In the genomic region with DNA sequence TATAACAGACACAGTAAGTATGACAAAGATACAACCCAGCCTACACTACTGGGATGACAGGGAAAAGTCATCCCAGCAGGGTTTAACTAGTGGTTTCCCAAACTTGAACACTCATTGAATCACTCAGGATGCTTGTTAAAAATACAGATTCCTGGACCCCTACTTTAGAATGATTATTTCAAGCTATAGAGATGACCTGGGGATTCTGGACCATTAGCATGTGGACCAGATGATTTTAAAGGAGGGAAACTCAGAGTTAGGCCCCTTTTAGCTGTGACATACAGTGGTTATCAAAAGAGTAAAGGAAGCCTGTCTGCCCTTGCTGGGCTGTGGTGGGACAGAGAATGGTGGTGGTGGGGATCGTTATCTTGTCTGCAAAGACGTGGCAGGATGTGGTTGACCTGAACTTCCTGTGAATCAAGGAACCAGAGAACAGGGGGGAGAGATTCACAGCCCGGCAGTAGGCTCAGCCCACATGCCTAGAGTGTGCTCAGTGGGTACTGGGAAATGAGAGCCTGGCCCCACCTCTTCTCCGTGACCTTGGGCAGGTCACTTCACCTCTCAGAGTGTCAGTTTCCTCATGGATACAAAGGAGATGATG, we compare ENCODE assay signal across 8 cellular contexts.
DNase-seq lines count a peak whose midpoint lies in the region; ATAC-seq and TF ChIP-seq lines count a peak whose summit lies in the region.

No MANE protein-coding gene starts in this region.

- no peak for TF ChIP-seq EP300 in suprapubic skin (IDR thresholded peaks at IDR 0.05)

- no peaks in the 10 kb centered on the region for H3K27me3 ChIP-seq in suprapubic skin

- no peaks in the 10 kb centered on the region for H3K9me3 ChIP-seq in suprapubic skin

- TF ChIP-seq POLR2A in NB4 (IDR thresholded peaks at IDR 0.05; ENCODE audit: extremely low read depth, insufficient read length) (no peak), suprapubic skin (IDR thresholded peaks at IDR 0.05) (no peak)

- TF ChIP-seq CTCF in NB4 (IDR thresholded peaks at IDR 0.05; ENCODE audit: low read depth, low read length), result no peak
- no peak for TF ChIP-seq CTCF in osteocyte (IDR thresholded peaks at IDR 0.05)
- no peak for TF ChIP-seq CTCF in suprapubic skin (IDR thresholded peaks at IDR 0.05)

- H3K4me1 ChIP-seq in suprapubic skin, result peaks cover 18% of the 10 kb centered on the region

- no peaks in the 10 kb centered on the region for H3K36me3 ChIP-seq in suprapubic skin

- H3K4me3 Mint-ChIP-seq in osteocyte (ENCODE audit: unreplicated experiment), result no peak overlapping the region

- peaks cover 32% of the 10 kb centered on the region for H3K4me1 Mint-ChIP-seq in osteocyte (ENCODE audit: unreplicated experiment)

- WGBS in suprapubic skin, result 78% methylated on average over 4 of the region's 4 CpGs

- H3K27me3 Mint-ChIP-seq in osteocyte (ENCODE audit: unreplicated experiment), result peaks cover 11% of the 10 kb centered on the region

- H3K27ac ChIP-seq in suprapubic skin, result no peak overlapping the region

- H3K4me3 ChIP-seq in NB4 (ENCODE audit: low read depth, low read length) (no peak overlapping the region), suprapubic skin (no peak overlapping the region)

- H3K9me3 Mint-ChIP-seq in osteocyte (ENCODE audit: unreplicated experiment), result no peaks in the 10 kb centered on the region

- ATAC-seq in GM18517 (IDR thresholded peaks at IDR 0.05; ENCODE audit: unreplicated experiment) (peak; percentile 35), GM21390 (IDR thresholded peaks at IDR 0.05; ENCODE audit: unreplicated experiment) (no peak)

- H3K27ac Mint-ChIP-seq in osteocyte (ENCODE audit: unreplicated experiment), result no peak overlapping the region

- DNase-seq in NB4 (ENCODE audit: low read depth) (peak; percentile 98), germinal center (ENCODE audit: low spot score) (peak; percentile 63), osteocyte (ENCODE audit: extremely low spot score, unreplicated experiment) (no peak), suprapubic skin (ENCODE audit: low spot score in 2 of 2) (no peak)
- DNase-seq in activated CD8-positive, alpha-beta memory T cell treated with anti-CD3 and anti-CD28 coated beads for 24 hours, result peak; percentile 89
- DNase-seq in stimulated activated CD8-positive, alpha-beta memory T cell treated with anti-CD3 and anti-CD28 coated beads, Interleukin-12 subunit alpha, Interleukin-12 subunit beta, amount 100 ng/mL, for 24 hours (ENCODE audit: extremely low read depth), result peak; percentile 78

- H3K36me3 Mint-ChIP-seq in osteocyte (ENCODE audit: unreplicated experiment), result peaks cover 3% of the 10 kb centered on the region

Comparison
In these comparisons a context has a peak if more than half of its experiments do, and no peak if none do; other contexts are left out.
1. DNase-seq: peak in NB4 (single experiment), activated CD8-positive, alpha-beta memory T cell treated with anti-CD3 and anti-CD28 coated beads for 24 hours (single experiment), germinal center (single experiment) and stimulated activated CD8-positive, alpha-beta memory T cell treated with anti-CD3 and anti-CD28 coated beads, Interleukin-12 subunit alpha, Interleukin-12 subunit beta, amount 100 ng/mL, for 24 hours (single experiment); none in osteocyte (single experiment) and suprapubic skin (0 of 2).